ENCODE assay signal across 21 cellular contexts in genomic region chr7:17845197-17845547, GRCh38.
"Had no signal": no experiment of that assay in that cellular context is flagged by ENCODE, and none has a peak within 500 bp of the region (broad histone marks: within the 10 kb centered on the region; RNA-seq: fewer than 3 reads in every experiment).

No MANE protein-coding gene starts in this region.

- H3K27me3 ChIP-seq: body of pancreas, colonic mucosa, ovary, upper lobe of left lung had no signal

- H3K4me3 Mint-ChIP-seq: activated naive CD8-positive, alpha-beta T cell treated with anti-CD3 and anti-CD28 coated beads, Interleukin-2, amount 10 ng/mL, durations not matched to agents 7 days and 5 days; naive thymus-derived CD4-positive, alpha-beta T cell; stimulated activated memory B cell treated with anti-CD40 and anti-IgM and Interleukin-4, amounts not matched to agents 10 μg/mL and 1 μg/mL and 100 μg/mL, for 72 hours had no signal

- H3K4me3 ChIP-seq: body of pancreas, colonic mucosa, ovary, thoracic aorta, upper lobe of left lung had no signal

- H3K4me1 ChIP-seq: body of pancreas, colonic mucosa had no signal

- H3K27ac ChIP-seq: body of pancreas, colonic mucosa, ovary, thoracic aorta, upper lobe of left lung, WERI-Rb-1 had no signal

- ATAC-seq: body of pancreas; left ventricle myocardium superior; naive thymus-derived CD4-positive, alpha-beta T cell; sciatic nerve; stimulated activated memory B cell treated with anti-CD40 and anti-IgM and Interleukin-4, amounts not matched to agents 10 μg/mL and 1 μg/mL and 100 μg/mL, for 72 hours had no signal

- H3K9me3 Mint-ChIP-seq: stimulated activated memory B cell treated with anti-CD40 and anti-IgM and Interleukin-4, amounts not matched to agents 10 μg/mL and 1 μg/mL and 100 μg/mL, for 72 hours had no signal

- DNase-seq: activated CD4-positive, alpha-beta T cell treated with anti-CD3 and anti-CD28 coated beads for 1 hour; activated naive CD4-positive, alpha-beta T cell treated with Interleukin-2 at 50 U/mL for 16 hours; activated naive CD8-positive, alpha-beta T cell treated with anti-CD3 and anti-CD28 coated beads, Interleukin-2, amount 10 ng/mL, durations not matched to agents 7 days and 5 days; amygdala; body of pancreas; central memory CD4-positive, alpha-beta T cell; colonic mucosa; erythroblast; head of caudate nucleus; kidney glomerular epithelial cell; left ventricle myocardium superior; naive thymus-derived CD4-positive, alpha-beta T cell; ovary; stimulated activated CD4-positive, alpha-beta T cell treated with anti-CD3 and anti-CD28 coated beads, Interleukin-4, amount 100 ng/mL, for 24 hours; T-helper 1 cell; T1000; upper lobe of left lung; WERI-Rb-1 had no signal

- H3K36me3 ChIP-seq: ovary, WERI-Rb-1 had no signal

- H3K27ac Mint-ChIP-seq: activated naive CD8-positive, alpha-beta T cell treated with anti-CD3 and anti-CD28 coated beads, Interleukin-2, amount 10 ng/mL, durations not matched to agents 7 days and 5 days; naive thymus-derived CD4-positive, alpha-beta T cell; stimulated activated memory B cell treated with anti-CD40 and anti-IgM and Interleukin-4, amounts not matched to agents 10 μg/mL and 1 μg/mL and 100 μg/mL, for 72 hours had no signal

- H3K9me3 ChIP-seq: body of pancreas, colonic mucosa, ovary, thoracic aorta, upper lobe of left lung had no signal

- H3K27me3 Mint-ChIP-seq: activated naive CD8-positive, alpha-beta T cell treated with anti-CD3 and anti-CD28 coated beads, Interleukin-2, amount 10 ng/mL, durations not matched to agents 7 days and 5 days; naive thymus-derived CD4-positive, alpha-beta T cell; stimulated activated memory B cell treated with anti-CD40 and anti-IgM and Interleukin-4, amounts not matched to agents 10 μg/mL and 1 μg/mL and 100 μg/mL, for 72 hours had no signal
